1 cellular context compared by ENCODE assay signal in the genomic region with DNA sequence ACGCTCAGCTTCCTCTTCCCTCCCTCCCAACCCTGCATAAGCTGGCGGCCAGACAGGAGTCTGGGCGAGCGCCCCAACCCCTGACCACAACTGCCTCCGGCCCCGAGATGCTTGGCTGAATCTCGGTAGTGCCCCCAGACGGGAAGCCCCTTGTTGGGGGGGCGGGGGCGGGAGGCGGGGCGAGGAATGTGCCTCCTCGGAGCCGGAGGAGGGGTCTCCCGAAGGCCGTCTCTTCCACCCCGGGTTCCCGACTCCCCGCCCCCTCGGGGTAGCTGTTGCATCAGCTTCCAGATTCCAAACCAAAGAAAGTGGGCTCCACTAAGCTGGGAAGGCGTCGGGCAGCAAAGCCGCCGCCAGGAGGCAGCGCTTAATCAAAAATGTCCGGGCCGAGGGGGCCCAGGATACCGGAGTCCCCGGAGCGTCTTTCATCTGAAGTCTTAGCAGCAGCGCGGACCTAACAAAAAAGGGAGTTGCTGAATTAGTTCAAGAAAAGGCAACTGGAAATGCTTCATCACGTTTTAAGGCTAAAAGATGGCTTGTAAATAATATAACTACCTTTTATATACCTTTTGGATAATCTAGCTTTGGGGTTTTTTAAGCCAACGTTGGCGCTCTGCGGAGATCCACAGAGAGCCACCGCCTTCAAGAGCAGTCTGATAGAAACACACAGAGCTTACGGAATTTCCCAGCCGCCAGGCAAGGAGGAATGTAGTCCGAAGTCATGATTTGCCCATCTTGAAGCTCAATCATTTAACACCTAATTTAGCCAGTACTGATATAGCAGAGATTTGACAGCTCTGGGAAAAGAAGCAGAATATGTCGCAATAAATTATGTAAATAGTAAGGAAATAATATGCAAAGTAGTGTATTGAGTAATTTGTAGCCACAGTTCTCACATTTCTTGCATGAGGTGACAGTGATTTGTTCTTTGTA.
TF ChIP-seq lines count a peak whose summit lies in the region.

No MANE protein-coding gene starts in this region.

TF ChIP-seq in GM12878, 131 proteins besides CTCF, POLR2A, EP300 and RAD21 (continued from another document):
- peak; percentile 59; the same call in 1 of the 2 replicates for TF ChIP-seq RELB (IDR thresholded peaks at IDR 0.05; ENCODE audit: low read depth)
- TF ChIP-seq, protein P1, sequence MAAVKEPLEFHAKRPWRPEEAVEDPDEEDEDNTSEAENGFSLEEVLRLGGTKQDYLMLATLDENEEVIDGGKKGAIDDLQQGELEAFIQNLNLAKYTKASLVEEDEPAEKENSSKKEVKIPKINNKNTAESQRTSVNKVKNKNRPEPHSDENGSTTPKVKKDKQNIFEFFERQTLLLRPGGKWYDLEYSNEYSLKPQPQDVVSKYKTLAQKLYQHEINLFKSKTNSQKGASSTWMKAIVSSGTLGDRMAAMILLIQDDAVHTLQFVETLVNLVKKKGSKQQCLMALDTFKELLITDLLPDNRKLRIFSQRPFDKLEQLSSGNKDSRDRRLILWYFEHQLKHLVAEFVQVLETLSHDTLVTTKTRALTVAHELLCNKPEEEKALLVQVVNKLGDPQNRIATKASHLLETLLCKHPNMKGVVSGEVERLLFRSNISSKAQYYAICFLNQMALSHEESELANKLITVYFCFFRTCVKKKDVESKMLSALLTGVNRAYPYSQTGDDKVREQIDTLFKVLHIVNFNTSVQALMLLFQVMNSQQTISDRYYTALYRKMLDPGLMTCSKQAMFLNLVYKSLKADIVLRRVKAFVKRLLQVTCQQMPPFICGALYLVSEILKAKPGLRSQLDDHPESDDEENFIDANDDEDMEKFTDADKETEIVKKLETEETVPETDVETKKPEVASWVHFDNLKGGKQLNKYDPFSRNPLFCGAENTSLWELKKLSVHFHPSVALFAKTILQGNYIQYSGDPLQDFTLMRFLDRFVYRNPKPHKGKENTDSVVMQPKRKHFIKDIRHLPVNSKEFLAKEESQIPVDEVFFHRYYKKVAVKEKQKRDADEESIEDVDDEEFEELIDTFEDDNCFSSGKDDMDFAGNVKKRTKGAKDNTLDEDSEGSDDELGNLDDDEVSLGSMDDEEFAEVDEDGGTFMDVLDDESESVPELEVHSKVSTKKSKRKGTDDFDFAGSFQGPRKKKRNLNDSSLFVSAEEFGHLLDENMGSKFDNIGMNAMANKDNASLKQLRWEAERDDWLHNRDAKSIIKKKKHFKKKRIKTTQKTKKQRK (IDR thresholded peaks at IDR 0.05; ENCODE audit: low read depth, low read length), result no peak
- TF ChIP-seq, protein P2, sequence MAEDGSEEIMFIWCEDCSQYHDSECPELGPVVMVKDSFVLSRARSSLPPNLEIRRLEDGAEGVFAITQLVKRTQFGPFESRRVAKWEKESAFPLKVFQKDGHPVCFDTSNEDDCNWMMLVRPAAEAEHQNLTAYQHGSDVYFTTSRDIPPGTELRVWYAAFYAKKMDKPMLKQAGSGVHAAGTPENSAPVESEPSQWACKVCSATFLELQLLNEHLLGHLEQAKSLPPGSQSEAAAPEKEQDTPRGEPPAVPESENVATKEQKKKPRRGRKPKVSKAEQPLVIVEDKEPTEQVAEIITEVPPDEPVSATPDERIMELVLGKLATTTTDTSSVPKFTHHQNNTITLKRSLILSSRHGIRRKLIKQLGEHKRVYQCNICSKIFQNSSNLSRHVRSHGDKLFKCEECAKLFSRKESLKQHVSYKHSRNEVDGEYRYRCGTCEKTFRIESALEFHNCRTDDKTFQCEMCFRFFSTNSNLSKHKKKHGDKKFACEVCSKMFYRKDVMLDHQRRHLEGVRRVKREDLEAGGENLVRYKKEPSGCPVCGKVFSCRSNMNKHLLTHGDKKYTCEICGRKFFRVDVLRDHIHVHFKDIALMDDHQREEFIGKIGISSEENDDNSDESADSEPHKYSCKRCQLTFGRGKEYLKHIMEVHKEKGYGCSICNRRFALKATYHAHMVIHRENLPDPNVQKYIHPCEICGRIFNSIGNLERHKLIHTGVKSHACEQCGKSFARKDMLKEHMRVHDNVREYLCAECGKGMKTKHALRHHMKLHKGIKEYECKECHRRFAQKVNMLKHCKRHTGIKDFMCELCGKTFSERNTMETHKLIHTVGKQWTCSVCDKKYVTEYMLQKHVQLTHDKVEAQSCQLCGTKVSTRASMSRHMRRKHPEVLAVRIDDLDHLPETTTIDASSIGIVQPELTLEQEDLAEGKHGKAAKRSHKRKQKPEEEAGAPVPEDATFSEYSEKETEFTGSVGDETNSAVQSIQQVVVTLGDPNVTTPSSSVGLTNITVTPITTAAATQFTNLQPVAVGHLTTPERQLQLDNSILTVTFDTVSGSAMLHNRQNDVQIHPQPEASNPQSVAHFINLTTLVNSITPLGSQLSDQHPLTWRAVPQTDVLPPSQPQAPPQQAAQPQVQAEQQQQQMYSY (CRISPR knock-in tag; IDR thresholded peaks at IDR 0.05), result no peak
- TF ChIP-seq E2F8 (IDR thresholded peaks at IDR 0.05; ENCODE audit: low read depth, partially characterized antibody), result no peak
- TF ChIP-seq RELA (IDR thresholded peaks at IDR 0.05; ENCODE audit: borderline replicate concordance, partially characterized antibody), result peak; percentile 46
- no peak for TF ChIP-seq SREBF2 (IDR thresholded peaks at IDR 0.05; ENCODE audit: low read length)
- TF ChIP-seq POLR2AphosphoS5 (IDR thresholded peaks at IDR 0.05; ENCODE audit: low read length), result peak; percentile 67; the same call in 1 of the 2 replicates
- no peak for TF ChIP-seq GABPA (IDR thresholded peaks at IDR 0.05; ENCODE audit: low read depth)
- peak; percentile 79 for TF ChIP-seq YY1 (IDR thresholded peaks at IDR 0.05; ENCODE audit: low read depth, low read length)
- TF ChIP-seq SUZ12 (IDR thresholded peaks at IDR 0.05; ENCODE audit: unreplicated experiment), result no peak
- no peak for TF ChIP-seq MXI1 (IDR thresholded peaks at IDR 0.05; ENCODE audit: low read depth, low read length)
- TF ChIP-seq FOXM1 (IDR thresholded peaks at IDR 0.05; ENCODE audit: low read depth, low read length), result peak; percentile 67; the same call in 1 of the 2 replicates
- TF ChIP-seq GATAD2B (conservative IDR thresholded peaks at IDR 0.05; ENCODE audit: low read depth), result peak; percentile 11; the same call in 1 of the 2 replicates
- no peak for TF ChIP-seq E4F1 (IDR thresholded peaks at IDR 0.05; ENCODE audit: borderline replicate concordance, partially characterized antibody)
- TF ChIP-seq, protein P3, sequence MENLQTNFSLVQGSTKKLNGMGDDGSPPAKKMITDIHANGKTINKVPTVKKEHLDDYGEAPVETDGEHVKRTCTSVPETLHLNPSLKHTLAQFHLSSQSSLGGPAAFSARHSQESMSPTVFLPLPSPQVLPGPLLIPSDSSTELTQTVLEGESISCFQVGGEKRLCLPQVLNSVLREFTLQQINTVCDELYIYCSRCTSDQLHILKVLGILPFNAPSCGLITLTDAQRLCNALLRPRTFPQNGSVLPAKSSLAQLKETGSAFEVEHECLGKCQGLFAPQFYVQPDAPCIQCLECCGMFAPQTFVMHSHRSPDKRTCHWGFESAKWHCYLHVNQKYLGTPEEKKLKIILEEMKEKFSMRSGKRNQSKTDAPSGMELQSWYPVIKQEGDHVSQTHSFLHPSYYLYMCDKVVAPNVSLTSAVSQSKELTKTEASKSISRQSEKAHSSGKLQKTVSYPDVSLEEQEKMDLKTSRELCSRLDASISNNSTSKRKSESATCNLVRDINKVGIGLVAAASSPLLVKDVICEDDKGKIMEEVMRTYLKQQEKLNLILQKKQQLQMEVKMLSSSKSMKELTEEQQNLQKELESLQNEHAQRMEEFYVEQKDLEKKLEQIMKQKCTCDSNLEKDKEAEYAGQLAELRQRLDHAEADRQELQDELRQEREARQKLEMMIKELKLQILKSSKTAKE (IDR thresholded peaks at IDR 0.05; ENCODE audit: low read depth, poor library complexity, severe bottlenecking), result peak; percentile 51
- TF ChIP-seq BCL11A (IDR thresholded peaks at IDR 0.05; ENCODE audit: low read depth, low read length), result no peak
- TF ChIP-seq, protein P4, sequence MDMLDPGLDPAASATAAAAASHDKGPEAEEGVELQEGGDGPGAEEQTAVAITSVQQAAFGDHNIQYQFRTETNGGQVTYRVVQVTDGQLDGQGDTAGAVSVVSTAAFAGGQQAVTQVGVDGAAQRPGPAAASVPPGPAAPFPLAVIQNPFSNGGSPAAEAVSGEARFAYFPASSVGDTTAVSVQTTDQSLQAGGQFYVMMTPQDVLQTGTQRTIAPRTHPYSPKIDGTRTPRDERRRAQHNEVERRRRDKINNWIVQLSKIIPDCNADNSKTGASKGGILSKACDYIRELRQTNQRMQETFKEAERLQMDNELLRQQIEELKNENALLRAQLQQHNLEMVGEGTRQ (IDR thresholded peaks at IDR 0.05; ENCODE audit: borderline replicate concordance, low read depth, low read length), result no peak
- no peak for TF ChIP-seq ATF7 (IDR thresholded peaks at IDR 0.05; ENCODE audit: low read depth)
- TF ChIP-seq CEBPB (IDR thresholded peaks at IDR 0.05; ENCODE audit: borderline replicate concordance in 1 of 2, low read depth in 2 of 2, low read length in 2 of 2), result peak in 1 of 2 experiments; percentile 81; a peak in 2 of 4 replicates
- TF ChIP-seq STAT3 (IDR thresholded peaks at IDR 0.05; ENCODE audit: low read depth, low read length), result no peak
- no peak for TF ChIP-seq SIX5 (IDR thresholded peaks at IDR 0.05; ENCODE audit: low read depth, low read length, severe bottlenecking)
